Comparison of ENCODE assay signal across 8 cellular contexts in the genomic region with DNA sequence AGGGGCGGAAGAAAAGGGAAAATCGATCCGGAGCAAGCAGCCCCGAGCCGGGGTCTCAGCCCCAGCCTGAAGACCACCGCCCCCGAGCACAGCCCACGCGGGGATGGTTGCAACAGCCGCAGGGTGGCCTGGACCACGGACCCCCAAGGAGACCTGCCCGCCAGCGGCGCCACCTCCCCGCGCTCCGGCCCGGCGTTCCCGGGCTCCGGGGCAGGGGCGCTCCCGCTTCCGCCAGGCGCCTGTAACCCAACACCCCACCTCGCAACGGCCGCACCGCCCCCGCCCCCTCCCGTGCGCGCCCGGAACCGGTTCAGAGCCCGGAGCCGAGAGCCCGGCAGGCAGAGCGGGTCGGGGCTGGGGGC. TPM values are rescaled to one million over a fixed set of nuclear protein-coding genes. Genes with fewer than 3 reads are reported as not detected.
DNase-seq lines count a peak whose midpoint lies in the region; ATAC-seq and TF ChIP-seq lines count a peak whose summit lies in the region.

No MANE protein-coding gene starts in this region.

- CTCF ChIA-PET in RWPE1 (lab: Yijun Ruan, JAX), result no interaction called here

- no peak for ATAC-seq in GM21529 (IDR thresholded peaks at IDR 0.05; ENCODE audit: unreplicated experiment)

- in situ Hi-C loops in ACHN (cut with HindIII; ENCODE audit: low pct_ligation_motif_present, low pct_unique_long_range_greater_than_20kb, low sequenced_read_pairs) (no loop called here), KBM-7 (cut with MboI; ENCODE audit: low pct_unique_long_range_greater_than_20kb, low sequenced_read_pairs) (no loop called here)

- intact Hi-C loops in ascending aorta (cut with DNase I), result loop anchor here (2.0 to 10.0 kb wide), 3 partner anchors 42 to 112 kb away; no protein-coding TSS in a partner anchor

- H3K4me3 ChIP-seq in ascending aorta (peak overlapping the region; percentile 78 to 97), iPS-15b (ENCODE audit: low read depth, low read length) (peak overlapping the region; percentile 93), skin epidermis (peak overlapping the region; percentile 76 to 97 (median 89))

- peaks cover 16 to 30% of the 10 kb centered on the region in 2 donors for H3K36me3 ChIP-seq in ascending aorta
- H3K36me3 ChIP-seq in iPS-15b (ENCODE audit: control insufficient read depth, insufficient read depth, low read length), result peaks cover 18% of the 10 kb centered on the region

- H3K27me3 ChIP-seq in ascending aorta (no peaks in the 10 kb centered on the region), iPS-15b (ENCODE audit: control insufficient read depth, insufficient read depth, low read length) (peaks cover 6% of the 10 kb centered on the region)

- DNase-seq in ACHN, result peak; percentile 33
- DNase-seq in GM20000 (ENCODE audit: low spot score), result peak; percentile 63
- DNase-seq in RWPE1 (ENCODE audit: low spot score), result peak; percentile 63
- DNase-seq in ascending aorta (ENCODE audit: low spot score in 2 of 2), result peak in 1 of 2 donors; percentile 79
- no peak for DNase-seq in KBM-7

- TF ChIP-seq CTCF in GM20000 (IDR thresholded peaks at IDR 0.05; ENCODE audit: extremely low read depth, missing control alignments) (no peak), RWPE1 (conservative IDR thresholded peaks at IDR 0.05; ENCODE audit: low read depth) (no peak), ascending aorta (IDR thresholded peaks at IDR 0.05) (no peak)

- H3K27ac ChIP-seq in RWPE1 (peak overlapping the region; percentile 99), ascending aorta (peak overlapping the region; percentile 99 to 100), skin epidermis (peak overlapping the region; percentile 43 to 99 (median 94))

- POLR2A ChIA-PET in RWPE1 (lab: Yijun Ruan, JAX; ENCODE audit: low non-redundant PET), result no interaction called here

- H3K4me1 ChIP-seq in ascending aorta (peaks cover 28 to 58% of the 10 kb centered on the region in 2 donors), iPS-15b (ENCODE audit: control insufficient read depth, insufficient read depth, low read length) (peaks cover 18% of the 10 kb centered on the region)

- no peaks in the 10 kb centered on the region for H3K9me3 ChIP-seq in ascending aorta
- H3K9me3 ChIP-seq in iPS-15b (ENCODE audit: control insufficient read depth, insufficient read depth, low read length), result no peaks in the 10 kb centered on the region

- H3K9ac ChIP-seq in iPS-15b (ENCODE audit: low read depth, low read length), result peak overlapping the region; percentile 87

RNA-seq across cellular contexts. Expression of a gene that starts 0.6 kb away (rescaled TPM):
- 814 TPM for total RNA-seq in ascending aorta
